ENCODE assay signal across 2 cellular contexts in the genomic region with DNA sequence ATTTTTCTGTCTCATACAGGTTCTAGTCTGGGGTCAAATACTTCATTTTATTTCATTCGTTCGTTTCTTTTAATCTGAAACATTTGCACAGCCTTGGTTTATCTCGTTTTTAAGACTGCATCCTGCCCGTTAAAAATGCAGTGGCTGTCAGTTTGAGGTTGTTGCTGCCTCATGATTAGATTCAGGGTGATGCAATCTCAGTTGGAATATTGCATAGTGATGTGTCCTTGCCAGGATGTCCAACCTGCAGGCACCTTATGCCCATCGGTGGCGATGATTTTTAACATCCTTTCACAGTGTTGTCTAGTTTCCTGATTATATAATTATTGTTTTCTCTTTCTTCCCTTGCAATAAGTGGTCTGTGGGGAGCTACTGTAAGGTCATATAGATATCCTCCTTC.
TF ChIP-seq lines count a peak whose summit lies in the region.

No MANE protein-coding gene starts in this region.

TF ChIP-seq in HEK293, 187 proteins besides CTCF, POLR2A, EP300 and RAD21:
- TF ChIP-seq, protein P1, sequence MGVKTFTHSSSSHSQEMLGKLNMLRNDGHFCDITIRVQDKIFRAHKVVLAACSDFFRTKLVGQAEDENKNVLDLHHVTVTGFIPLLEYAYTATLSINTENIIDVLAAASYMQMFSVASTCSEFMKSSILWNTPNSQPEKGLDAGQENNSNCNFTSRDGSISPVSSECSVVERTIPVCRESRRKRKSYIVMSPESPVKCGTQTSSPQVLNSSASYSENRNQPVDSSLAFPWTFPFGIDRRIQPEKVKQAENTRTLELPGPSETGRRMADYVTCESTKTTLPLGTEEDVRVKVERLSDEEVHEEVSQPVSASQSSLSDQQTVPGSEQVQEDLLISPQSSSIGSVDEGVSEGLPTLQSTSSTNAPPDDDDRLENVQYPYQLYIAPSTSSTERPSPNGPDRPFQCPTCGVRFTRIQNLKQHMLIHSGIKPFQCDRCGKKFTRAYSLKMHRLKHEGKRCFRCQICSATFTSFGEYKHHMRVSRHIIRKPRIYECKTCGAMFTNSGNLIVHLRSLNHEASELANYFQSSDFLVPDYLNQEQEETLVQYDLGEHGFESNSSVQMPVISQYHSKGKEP (tag by site-specific recombination; IDR thresholded peaks at IDR 0.05), result peak; percentile 68
- TF ChIP-seq, protein P2, sequence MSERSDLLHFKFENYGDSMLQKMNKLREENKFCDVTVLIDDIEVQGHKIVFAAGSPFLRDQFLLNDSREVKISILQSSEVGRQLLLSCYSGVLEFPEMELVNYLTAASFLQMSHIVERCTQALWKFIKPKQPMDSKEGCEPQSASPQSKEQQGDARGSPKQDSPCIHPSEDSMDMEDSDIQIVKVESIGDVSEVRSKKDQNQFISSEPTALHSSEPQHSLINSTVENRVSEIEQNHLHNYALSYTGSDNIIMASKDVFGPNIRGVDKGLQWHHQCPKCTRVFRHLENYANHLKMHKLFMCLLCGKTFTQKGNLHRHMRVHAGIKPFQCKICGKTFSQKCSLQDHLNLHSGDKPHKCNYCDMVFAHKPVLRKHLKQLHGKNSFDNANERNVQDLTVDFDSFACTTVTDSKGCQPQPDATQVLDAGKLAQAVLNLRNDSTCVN (tag by site-specific recombination; optimal IDR thresholded peaks at IDR 0.05), result no peak

TF ChIP-seq in HepG2, 621 proteins besides CTCF, POLR2A, EP300 and RAD21 (continued from another document):
- TF ChIP-seq, protein P3, sequence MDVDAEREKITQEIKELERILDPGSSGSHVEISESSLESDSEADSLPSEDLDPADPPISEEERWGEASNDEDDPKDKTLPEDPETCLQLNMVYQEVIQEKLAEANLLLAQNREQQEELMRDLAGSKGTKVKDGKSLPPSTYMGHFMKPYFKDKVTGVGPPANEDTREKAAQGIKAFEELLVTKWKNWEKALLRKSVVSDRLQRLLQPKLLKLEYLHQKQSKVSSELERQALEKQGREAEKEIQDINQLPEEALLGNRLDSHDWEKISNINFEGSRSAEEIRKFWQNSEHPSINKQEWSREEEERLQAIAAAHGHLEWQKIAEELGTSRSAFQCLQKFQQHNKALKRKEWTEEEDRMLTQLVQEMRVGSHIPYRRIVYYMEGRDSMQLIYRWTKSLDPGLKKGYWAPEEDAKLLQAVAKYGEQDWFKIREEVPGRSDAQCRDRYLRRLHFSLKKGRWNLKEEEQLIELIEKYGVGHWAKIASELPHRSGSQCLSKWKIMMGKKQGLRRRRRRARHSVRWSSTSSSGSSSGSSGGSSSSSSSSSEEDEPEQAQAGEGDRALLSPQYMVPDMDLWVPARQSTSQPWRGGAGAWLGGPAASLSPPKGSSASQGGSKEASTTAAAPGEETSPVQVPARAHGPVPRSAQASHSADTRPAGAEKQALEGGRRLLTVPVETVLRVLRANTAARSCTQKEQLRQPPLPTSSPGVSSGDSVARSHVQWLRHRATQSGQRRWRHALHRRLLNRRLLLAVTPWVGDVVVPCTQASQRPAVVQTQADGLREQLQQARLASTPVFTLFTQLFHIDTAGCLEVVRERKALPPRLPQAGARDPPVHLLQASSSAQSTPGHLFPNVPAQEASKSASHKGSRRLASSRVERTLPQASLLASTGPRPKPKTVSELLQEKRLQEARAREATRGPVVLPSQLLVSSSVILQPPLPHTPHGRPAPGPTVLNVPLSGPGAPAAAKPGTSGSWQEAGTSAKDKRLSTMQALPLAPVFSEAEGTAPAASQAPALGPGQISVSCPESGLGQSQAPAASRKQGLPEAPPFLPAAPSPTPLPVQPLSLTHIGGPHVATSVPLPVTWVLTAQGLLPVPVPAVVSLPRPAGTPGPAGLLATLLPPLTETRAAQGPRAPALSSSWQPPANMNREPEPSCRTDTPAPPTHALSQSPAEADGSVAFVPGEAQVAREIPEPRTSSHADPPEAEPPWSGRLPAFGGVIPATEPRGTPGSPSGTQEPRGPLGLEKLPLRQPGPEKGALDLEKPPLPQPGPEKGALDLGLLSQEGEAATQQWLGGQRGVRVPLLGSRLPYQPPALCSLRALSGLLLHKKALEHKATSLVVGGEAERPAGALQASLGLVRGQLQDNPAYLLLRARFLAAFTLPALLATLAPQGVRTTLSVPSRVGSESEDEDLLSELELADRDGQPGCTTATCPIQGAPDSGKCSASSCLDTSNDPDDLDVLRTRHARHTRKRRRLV (CRISPR knock-in tag; IDR thresholded peaks at IDR 0.05), result no peak
